Comparison of ENCODE assay signal across 1 cellular context in the genomic region with DNA sequence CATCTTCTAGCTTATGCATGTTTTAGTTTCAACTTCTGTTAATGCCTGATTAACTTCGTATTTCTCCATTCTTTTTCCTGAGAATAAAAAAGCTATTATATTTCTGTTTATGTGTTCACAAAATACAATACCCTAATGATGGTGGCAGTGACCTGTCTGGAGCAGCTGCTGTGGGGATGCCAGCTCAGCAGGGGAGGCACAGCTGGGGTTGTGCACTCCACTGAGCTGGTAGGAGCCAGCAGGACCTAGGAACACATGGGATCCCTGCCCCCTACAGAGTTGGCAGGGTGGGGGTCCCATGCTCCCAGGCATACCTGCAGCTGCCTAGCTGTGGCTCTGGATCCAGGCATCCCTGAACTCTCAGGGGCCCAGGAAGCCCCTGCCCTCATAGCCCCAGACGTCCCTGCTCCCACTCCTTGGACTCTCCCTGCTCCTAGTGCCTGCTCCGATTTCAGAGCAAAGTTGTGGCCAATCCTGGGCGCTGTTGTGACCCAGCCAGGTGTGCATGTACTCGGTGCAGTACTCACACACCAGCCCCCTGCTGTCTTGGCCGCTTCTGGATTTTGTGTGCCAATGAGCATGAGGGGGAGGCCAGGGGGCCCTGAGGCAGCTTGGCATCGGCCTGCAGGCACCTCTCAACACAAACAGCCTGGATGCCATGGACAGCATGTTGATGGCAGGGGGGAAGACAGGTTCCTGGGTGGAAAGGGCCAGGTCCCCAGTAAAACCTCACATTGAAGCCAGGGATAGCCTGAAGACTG.
TF ChIP-seq lines count a peak whose summit lies in the region.

No MANE protein-coding gene starts in this region.

TF ChIP-seq in HepG2, 621 proteins besides CTCF, POLR2A, EP300 and RAD21 (continued from another document):
- TF ChIP-seq, protein P1, sequence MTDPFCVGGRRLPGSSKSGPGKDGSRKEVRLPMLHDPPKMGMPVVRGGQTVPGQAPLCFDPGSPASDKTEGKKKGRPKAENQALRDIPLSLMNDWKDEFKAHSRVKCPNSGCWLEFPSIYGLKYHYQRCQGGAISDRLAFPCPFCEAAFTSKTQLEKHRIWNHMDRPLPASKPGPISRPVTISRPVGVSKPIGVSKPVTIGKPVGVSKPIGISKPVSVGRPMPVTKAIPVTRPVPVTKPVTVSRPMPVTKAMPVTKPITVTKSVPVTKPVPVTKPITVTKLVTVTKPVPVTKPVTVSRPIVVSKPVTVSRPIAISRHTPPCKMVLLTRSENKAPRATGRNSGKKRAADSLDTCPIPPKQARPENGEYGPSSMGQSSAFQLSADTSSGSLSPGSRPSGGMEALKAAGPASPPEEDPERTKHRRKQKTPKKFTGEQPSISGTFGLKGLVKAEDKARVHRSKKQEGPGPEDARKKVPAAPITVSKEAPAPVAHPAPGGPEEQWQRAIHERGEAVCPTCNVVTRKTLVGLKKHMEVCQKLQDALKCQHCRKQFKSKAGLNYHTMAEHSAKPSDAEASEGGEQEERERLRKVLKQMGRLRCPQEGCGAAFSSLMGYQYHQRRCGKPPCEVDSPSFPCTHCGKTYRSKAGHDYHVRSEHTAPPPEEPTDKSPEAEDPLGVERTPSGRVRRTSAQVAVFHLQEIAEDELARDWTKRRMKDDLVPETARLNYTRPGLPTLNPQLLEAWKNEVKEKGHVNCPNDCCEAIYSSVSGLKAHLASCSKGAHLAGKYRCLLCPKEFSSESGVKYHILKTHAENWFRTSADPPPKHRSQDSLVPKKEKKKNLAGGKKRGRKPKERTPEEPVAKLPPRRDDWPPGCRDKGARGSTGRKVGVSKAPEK (CRISPR knock-in tag; IDR thresholded peaks at IDR 0.05; ENCODE audit: borderline replicate concordance), result no peak
- TF ChIP-seq, protein P2, sequence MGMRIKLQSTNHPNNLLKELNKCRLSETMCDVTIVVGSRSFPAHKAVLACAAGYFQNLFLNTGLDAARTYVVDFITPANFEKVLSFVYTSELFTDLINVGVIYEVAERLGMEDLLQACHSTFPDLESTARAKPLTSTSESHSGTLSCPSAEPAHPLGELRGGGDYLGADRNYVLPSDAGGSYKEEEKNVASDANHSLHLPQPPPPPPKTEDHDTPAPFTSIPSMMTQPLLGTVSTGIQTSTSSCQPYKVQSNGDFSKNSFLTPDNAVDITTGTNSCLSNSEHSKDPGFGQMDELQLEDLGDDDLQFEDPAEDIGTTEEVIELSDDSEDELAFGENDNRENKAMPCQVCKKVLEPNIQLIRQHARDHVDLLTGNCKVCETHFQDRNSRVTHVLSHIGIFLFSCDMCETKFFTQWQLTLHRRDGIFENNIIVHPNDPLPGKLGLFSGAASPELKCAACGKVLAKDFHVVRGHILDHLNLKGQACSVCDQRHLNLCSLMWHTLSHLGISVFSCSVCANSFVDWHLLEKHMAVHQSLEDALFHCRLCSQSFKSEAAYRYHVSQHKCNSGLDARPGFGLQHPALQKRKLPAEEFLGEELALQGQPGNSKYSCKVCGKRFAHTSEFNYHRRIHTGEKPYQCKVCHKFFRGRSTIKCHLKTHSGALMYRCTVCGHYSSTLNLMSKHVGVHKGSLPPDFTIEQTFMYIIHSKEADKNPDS (CRISPR knock-in tag; IDR thresholded peaks at IDR 0.05), result no peak
- TF ChIP-seq NPAS2 (CRISPR knock-in tag; IDR thresholded peaks at IDR 0.05; ENCODE audit: borderline replicate concordance) (no peak), AGO2 (optimal IDR thresholded peaks at IDR 0.05; ENCODE audit: low read depth, low read length) (no peak), CHD2 (IDR thresholded peaks at IDR 0.05; ENCODE audit: low read depth, low read length) (no peak), SMYD3 (CRISPR knock-in tag; IDR thresholded peaks at IDR 0.05) (no peak), FOXK1 (CRISPR knock-in tag; IDR thresholded peaks at IDR 0.05; ENCODE audit: borderline replicate concordance, low read depth) (no peak), ZNF564 (CRISPR knock-in tag; IDR thresholded peaks at IDR 0.05) (no peak), ZNF160 (CRISPR knock-in tag; IDR thresholded peaks at IDR 0.05) (no peak), NR1H2 (CRISPR knock-in tag; IDR thresholded peaks at IDR 0.05; ENCODE audit: borderline replicate concordance, low read depth) (no peak), JUNB (CRISPR knock-in tag; IDR thresholded peaks at IDR 0.05; ENCODE audit: borderline replicate concordance) (no peak)
- TF ChIP-seq, protein P3, sequence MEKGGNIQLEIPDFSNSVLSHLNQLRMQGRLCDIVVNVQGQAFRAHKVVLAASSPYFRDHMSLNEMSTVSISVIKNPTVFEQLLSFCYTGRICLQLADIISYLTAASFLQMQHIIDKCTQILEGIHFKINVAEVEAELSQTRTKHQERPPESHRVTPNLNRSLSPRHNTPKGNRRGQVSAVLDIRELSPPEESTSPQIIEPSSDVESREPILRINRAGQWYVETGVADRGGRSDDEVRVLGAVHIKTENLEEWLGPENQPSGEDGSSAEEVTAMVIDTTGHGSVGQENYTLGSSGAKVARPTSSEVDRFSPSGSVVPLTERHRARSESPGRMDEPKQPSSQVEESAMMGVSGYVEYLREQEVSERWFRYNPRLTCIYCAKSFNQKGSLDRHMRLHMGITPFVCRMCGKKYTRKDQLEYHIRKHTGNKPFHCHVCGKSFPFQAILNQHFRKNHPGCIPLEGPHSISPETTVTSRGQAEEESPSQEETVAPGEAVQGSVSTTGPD (CRISPR knock-in tag; IDR thresholded peaks at IDR 0.05), result no peak
- TF ChIP-seq, protein P4, sequence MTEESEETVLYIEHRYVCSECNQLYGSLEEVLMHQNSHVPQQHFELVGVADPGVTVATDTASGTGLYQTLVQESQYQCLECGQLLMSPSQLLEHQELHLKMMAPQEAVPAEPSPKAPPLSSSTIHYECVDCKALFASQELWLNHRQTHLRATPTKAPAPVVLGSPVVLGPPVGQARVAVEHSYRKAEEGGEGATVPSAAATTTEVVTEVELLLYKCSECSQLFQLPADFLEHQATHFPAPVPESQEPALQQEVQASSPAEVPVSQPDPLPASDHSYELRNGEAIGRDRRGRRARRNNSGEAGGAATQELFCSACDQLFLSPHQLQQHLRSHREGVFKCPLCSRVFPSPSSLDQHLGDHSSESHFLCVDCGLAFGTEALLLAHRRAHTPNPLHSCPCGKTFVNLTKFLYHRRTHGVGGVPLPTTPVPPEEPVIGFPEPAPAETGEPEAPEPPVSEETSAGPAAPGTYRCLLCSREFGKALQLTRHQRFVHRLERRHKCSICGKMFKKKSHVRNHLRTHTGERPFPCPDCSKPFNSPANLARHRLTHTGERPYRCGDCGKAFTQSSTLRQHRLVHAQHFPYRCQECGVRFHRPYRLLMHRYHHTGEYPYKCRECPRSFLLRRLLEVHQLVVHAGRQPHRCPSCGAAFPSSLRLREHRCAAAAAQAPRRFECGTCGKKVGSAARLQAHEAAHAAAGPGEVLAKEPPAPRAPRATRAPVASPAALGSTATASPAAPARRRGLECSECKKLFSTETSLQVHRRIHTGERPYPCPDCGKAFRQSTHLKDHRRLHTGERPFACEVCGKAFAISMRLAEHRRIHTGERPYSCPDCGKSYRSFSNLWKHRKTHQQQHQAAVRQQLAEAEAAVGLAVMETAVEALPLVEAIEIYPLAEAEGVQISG (CRISPR knock-in tag; IDR thresholded peaks at IDR 0.05), result no peak
